9 cellular contexts compared by ENCODE assay signal in the genomic region with DNA sequence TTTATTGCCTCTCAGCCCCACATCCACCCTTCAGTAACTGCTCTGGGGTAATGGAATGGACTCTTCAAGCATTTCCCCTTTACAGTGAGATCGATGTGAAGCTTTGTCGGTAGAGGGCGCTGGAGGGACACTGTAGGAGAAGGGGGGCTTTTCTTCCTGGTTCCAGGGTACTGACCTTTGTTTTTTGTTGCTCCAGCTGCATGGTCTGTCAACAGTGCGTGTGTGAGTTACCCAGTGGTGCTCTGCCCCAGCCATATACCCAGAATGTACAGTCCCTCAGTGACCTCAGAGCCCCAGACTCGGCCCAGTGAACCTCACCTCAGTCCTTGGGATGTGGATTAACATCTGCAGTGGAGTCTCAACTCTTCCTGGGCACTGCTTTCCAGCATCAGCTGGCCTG.
DNase-seq lines count a peak whose midpoint lies in the region; ATAC-seq and TF ChIP-seq lines count a peak whose summit lies in the region.
"Had no signal": no experiment of that assay in that cellular context is flagged by ENCODE, and none has a peak within 500 bp of the region (broad histone marks: within the 10 kb centered on the region; RNA-seq: fewer than 3 reads in every experiment).

No MANE protein-coding gene starts in this region.

- ATAC-seq in HG03571 (IDR thresholded peaks at IDR 0.05; ENCODE audit: unreplicated experiment) (peak; percentile 57), Panc1 (peak; percentile 84), left lobe of liver (peak; percentile 75), HG02588 (IDR thresholded peaks at IDR 0.05; ENCODE audit: unreplicated experiment) (no peak)
- peak; percentile 14 for ATAC-seq in stimulated activated naive CD8-positive, alpha-beta T cell treated with anti-CD3 and anti-CD28 coated beads, Interleukin-15, Interleukin-2, amounts not matched to agents 100 U/mL and 50 U/mL, for 24 hours

- intact Hi-C loops in Panc1 (cut with micrococcal nuclease; ENCODE audit: unreplicated experiment): loop anchor here (2.0 to 5.0 kb wide), 2 partner anchors 189 to 267 kb away; no protein-coding TSS in a partner anchor

- H3K27me3 Mint-ChIP-seq in chondrocyte (ENCODE audit: low read depth): no peaks in the 10 kb centered on the region

- BruUV-seq in Panc1 (replicated peaks; lab: Mats Ljungman, UMichigan): no TSS peak

- H3K27ac ChIP-seq in Panc1 (ENCODE audit: low read length): peak overlapping the region; percentile 18; the same call in 1 of the 2 replicates
- H3K27ac ChIP-seq: BLaER1 treated with 17β-estradiol and CSF1 and Interleukin-3, amounts not matched to agents 10 nM and 100 nM had no signal

- DNase-seq in NCI-H1436 (lab: John Stamatoyannopoulos, UW) (peak; percentile 70), NCI-H1436 treated with DMSO at 0.1 percent for 48 hours (lab: John Stamatoyannopoulos, UW) (no peak), Panc1 (ENCODE audit: low read depth, low spot score) (no peak), chondrocyte (ENCODE audit: low spot score) (no peak), left lobe of liver (ENCODE audit: low spot score) (no peak)
- DNase-seq in stimulated activated naive CD8-positive, alpha-beta T cell treated with anti-CD3 and anti-CD28 coated beads, Interleukin-15, Interleukin-2, amounts not matched to agents 100 U/mL and 50 U/mL, for 24 hours: peak; percentile 70

- H3K27ac Mint-ChIP-seq in chondrocyte (ENCODE audit: unreplicated experiment): no peak overlapping the region

- H3K27me3 ChIP-seq in Panc1 (ENCODE audit: control insufficient read depth, insufficient read depth, low read length): no peaks in the 10 kb centered on the region
- H3K27me3 ChIP-seq: BLaER1 treated with 17β-estradiol and CSF1 and Interleukin-3, amounts not matched to agents 10 nM and 100 nM had no signal

- no peaks in the 10 kb centered on the region for H3K36me3 Mint-ChIP-seq in chondrocyte (ENCODE audit: low read depth)

- no peaks in the 10 kb centered on the region for H3K9me3 Mint-ChIP-seq in chondrocyte (ENCODE audit: low read depth)

- H3K4me3 ChIP-seq in Panc1 (ENCODE audit: low read depth in 2 of 2, low read length in 2 of 2): no peak overlapping the region
- H3K4me3 ChIP-seq: BLaER1 treated with 17β-estradiol and CSF1 and Interleukin-3, amounts not matched to agents 10 nM and 100 nM had no signal

- no peaks in the 10 kb centered on the region for H3K9me3 ChIP-seq in Panc1 (ENCODE audit: control insufficient read depth, insufficient read depth, low read depth, low read length)
- H3K9me3 ChIP-seq: BLaER1 treated with 17β-estradiol and CSF1 and Interleukin-3, amounts not matched to agents 10 nM and 100 nM had no signal

- 0 out of 2 replicates have a peak, but pooled peaks cover 4% of the 10 kb centered on the region for H3K4me1 ChIP-seq in Panc1 (ENCODE audit: control insufficient read depth, insufficient read depth, low read length)
- H3K4me1 ChIP-seq: BLaER1 treated with 17β-estradiol and CSF1 and Interleukin-3, amounts not matched to agents 10 nM and 100 nM had no signal

- POLR2A ChIA-PET in Panc1 (lab: Charles Lee): interaction anchor here (0.5 kb wide), 1 partner anchor 295 kb away, joined by 3 read pairs; no protein-coding TSS in a partner anchor

- TF ChIP-seq CTCF in Panc1 (IDR thresholded peaks at IDR 0.05) (peak; percentile 95), chondrocyte (IDR thresholded peaks at IDR 0.05) (peak; percentile 93)

- H3K4me3 Mint-ChIP-seq in chondrocyte (ENCODE audit: unreplicated experiment): no peak overlapping the region

- peaks cover 16% of the 10 kb centered on the region for H3K4me1 Mint-ChIP-seq in chondrocyte (ENCODE audit: low read depth)

- CTCF ChIA-PET in Panc1 (lab: Charles Lee): interaction anchor here (1.5 to 1.6 kb wide), 2 partner anchors 185 to 268 kb away, joined by 3 to 10 read pairs; no protein-coding TSS in a partner anchor

- H3K36me3 ChIP-seq in Panc1 (ENCODE audit: control insufficient read depth, insufficient read depth, low read length): no peaks in the 10 kb centered on the region
- H3K36me3 ChIP-seq: BLaER1 treated with 17β-estradiol and CSF1 and Interleukin-3, amounts not matched to agents 10 nM and 100 nM had no signal

- in situ Hi-C loops in Panc1 (cut with HindIII; ENCODE audit: low pct_unique_long_range_greater_than_20kb, low sequenced_read_pairs): no loop called here

Comparison
In these comparisons a context has a peak if more than half of its experiments do, and no peak if none do; other contexts are left out.
1. DNase-seq: peak in NCI-H1436 (single experiment) and stimulated activated naive CD8-positive, alpha-beta T cell treated with anti-CD3 and anti-CD28 coated beads, Interleukin-15, Interleukin-2, amounts not matched to agents 100 U/mL and 50 U/mL, for 24 hours (single experiment); none in NCI-H1436 treated with DMSO at 0.1 percent for 48 hours (single experiment), Panc1 (single experiment), chondrocyte (single experiment) and left lobe of liver (single experiment).